Comparison of ENCODE assay signal across 19 cellular contexts in the genomic region with DNA sequence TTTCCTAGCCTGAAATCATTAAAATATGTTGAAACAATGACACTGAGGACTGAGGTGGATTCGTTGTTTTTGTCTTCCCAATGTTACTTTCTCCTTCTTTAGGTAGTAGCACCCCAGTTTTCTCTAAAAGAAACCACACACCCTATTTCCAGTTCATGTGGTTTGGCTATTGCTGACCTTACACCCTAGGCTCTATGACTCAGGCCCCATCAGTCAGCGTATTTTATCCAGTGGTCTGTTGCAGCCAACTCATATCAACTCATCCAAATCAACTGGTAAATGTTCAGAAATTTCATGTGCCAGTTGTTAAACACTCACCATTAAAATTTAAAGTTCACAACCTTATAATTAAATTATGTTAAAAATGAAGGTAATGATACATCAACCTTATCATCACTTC. TPM values are rescaled to one million over a fixed set of nuclear protein-coding genes. Genes with fewer than 3 reads are reported as not detected.
DNase-seq lines count a peak whose midpoint lies in the region; ATAC-seq, FAIRE-seq and TF ChIP-seq lines count a peak whose summit lies in the region.
"Had no signal": no experiment of that assay in that cellular context is flagged by ENCODE, and none has a peak within 500 bp of the region (broad histone marks: within the 10 kb centered on the region; RNA-seq: fewer than 3 reads in every experiment).

No MANE protein-coding gene starts in this region.

- peaks cover 28% of the 10 kb centered on the region for H3K4me1 ChIP-seq in GM23248 (ENCODE audit: insufficient read depth)
- H3K4me1 ChIP-seq: adrenal gland had no signal

- H3K27me3 Mint-ChIP-seq in mesothelial cell of epicardium (ENCODE audit: low read depth): no peaks in the 10 kb centered on the region

- no peak overlapping the region for H3K4me3 Mint-ChIP-seq in mesothelial cell of epicardium
- H3K4me3 Mint-ChIP-seq: nephron progenitor cell; stimulated activated naive B cell treated with anti-CD40 and anti-IgM and Interleukin-4, amounts not matched to agents 10 μg/mL and 1 μg/mL and 100 μg/mL, for 72 hours had no signal

- H3K4me3 ChIP-seq in GM23248: no peak overlapping the region
- no peak overlapping the region for H3K4me3 ChIP-seq in bronchial epithelial cell (ENCODE audit: low read depth, low read length)
- H3K4me3 ChIP-seq: adrenal gland had no signal

- H3K9me3 Mint-ChIP-seq in mesothelial cell of epicardium: no peaks in the 10 kb centered on the region
- H3K9me3 Mint-ChIP-seq: nephron progenitor cell; stimulated activated naive B cell treated with anti-CD40 and anti-IgM and Interleukin-4, amounts not matched to agents 10 μg/mL and 1 μg/mL and 100 μg/mL, for 72 hours had no signal

- no peak overlapping the region for H3K9ac ChIP-seq in GM23248

- H3K27ac ChIP-seq in GM23248: no peak overlapping the region
- H3K27ac ChIP-seq: adrenal gland, VCaP had no signal

- H3K9me3 ChIP-seq in GM23248 (ENCODE audit: low read depth): no peaks in the 10 kb centered on the region
- H3K9me3 ChIP-seq: adrenal gland had no signal

- no peak for FAIRE-seq in bronchial epithelial cell (lab: Jason Lieb, UNC)
- FAIRE-seq: HTR-8/SVneo had no signal

- H3K36me3 Mint-ChIP-seq in mesothelial cell of epicardium: peaks cover 5% of the 10 kb centered on the region
- H3K36me3 Mint-ChIP-seq: stimulated activated naive B cell treated with anti-CD40 and anti-IgM and Interleukin-4, amounts not matched to agents 10 μg/mL and 1 μg/mL and 100 μg/mL, for 72 hours had no signal

- H2AFZ ChIP-seq in GM23248: no peak overlapping the region

- in situ Hi-C loops in GM23248 (cut with MboI): no loop called here

- H3K27ac Mint-ChIP-seq in mesothelial cell of epicardium: peak overlapping the region; percentile 88
- H3K27ac Mint-ChIP-seq: nephron progenitor cell; stimulated activated naive B cell treated with anti-CD40 and anti-IgM and Interleukin-4, amounts not matched to agents 10 μg/mL and 1 μg/mL and 100 μg/mL, for 72 hours had no signal

- DNase-seq in GM23248 (peak; percentile 44), RKO (ENCODE audit: low spot score) (peak; percentile 18), bronchial epithelial cell (ENCODE audit: low read depth) (peak; percentile 38), mesothelial cell of epicardium (ENCODE audit: low spot score in 2 of 2, unreplicated experiment in 2 of 2) (no peak), left lobe of liver (ENCODE audit: low spot score) (no peak)
- DNase-seq: activated CD4-positive, alpha-beta T cell treated with anti-CD3 and anti-CD28 coated beads, Interleukin-2, amount 50 U/mL, for 48 hours; adrenal gland; caudate nucleus; Kasumi-1; left colon; NCI-H1105 treated with DMSO at 0.1 percent for 48 hours; NCI-H510A; nephron progenitor cell; stimulated activated naive B cell treated with anti-CD40 and anti-IgM and Interleukin-4, amounts not matched to agents 10 μg/mL and 1 μg/mL and 100 μg/mL, for 72 hours had no signal

- 49 to 50% methylated on average over 2 of the region's 2 CpGs for WGBS in GM23248 (ENCODE audit: low coverage in 1 of 2, low lambda C conversion rate in 2 of 2, missing lambda C conversion rate in 2 of 2), 2 experiments

- H3K79me2 ChIP-seq in GM23248 (ENCODE audit: insufficient read depth): no peaks in the 10 kb centered on the region

- peaks cover 16% of the 10 kb centered on the region for H3F3A ChIP-seq in GM23248 (ENCODE audit: insufficient read depth)

- no peaks in the 10 kb centered on the region for H4K20me1 ChIP-seq in GM23248 (ENCODE audit: insufficient read depth)

- H3K36me3 ChIP-seq in GM23248 (ENCODE audit: low read depth) (no peaks in the 10 kb centered on the region), bronchial epithelial cell (ENCODE audit: control insufficient read depth, insufficient read depth, low read length) (no peaks in the 10 kb centered on the region)
- H3K36me3 ChIP-seq: adrenal gland had no signal

- peaks cover 67% of the 10 kb centered on the region for H3K4me1 Mint-ChIP-seq in mesothelial cell of epicardium
- H3K4me1 Mint-ChIP-seq: stimulated activated naive B cell treated with anti-CD40 and anti-IgM and Interleukin-4, amounts not matched to agents 10 μg/mL and 1 μg/mL and 100 μg/mL, for 72 hours had no signal

- H3K4me2 ChIP-seq in GM23248 (ENCODE audit: unreplicated experiment): no peak overlapping the region

- no peaks in the 10 kb centered on the region for H3K9me2 ChIP-seq in GM23248 (ENCODE audit: insufficient read depth)

- peaks cover 32% of the 10 kb centered on the region for H3K27me3 ChIP-seq in GM23248 (replicated peaks; ENCODE audit: insufficient read depth)
- no peaks in the 10 kb centered on the region for H3K27me3 ChIP-seq in bronchial epithelial cell (ENCODE audit: control insufficient read depth, insufficient read depth, low read length)
- H3K27me3 ChIP-seq: adrenal gland had no signal

- ATAC-seq in HG03025 (IDR thresholded peaks at IDR 0.05; ENCODE audit: low FRiP score, unreplicated experiment) (no peak), GM19035 (IDR thresholded peaks at IDR 0.05; ENCODE audit: unreplicated experiment) (no peak), left lobe of liver (no peak), HG02678 (IDR thresholded peaks at IDR 0.05; ENCODE audit: unreplicated experiment) (no peak)
- ATAC-seq: left colon; stimulated activated naive B cell treated with anti-CD40 and anti-IgM and Interleukin-4, amounts not matched to agents 10 μg/mL and 1 μg/mL and 100 μg/mL, for 72 hours had no signal

- TF ChIP-seq CTCF in bronchial epithelial cell (IDR thresholded peaks at IDR 0.05; ENCODE audit: insufficient read depth, low read length, severe bottlenecking) (no peak), mesothelial cell of epicardium (IDR thresholded peaks at IDR 0.05; ENCODE audit: unreplicated experiment) (no peak)

RNA-seq across cellular contexts. Expression of a gene that starts 44.6 kb away (rescaled TPM):
- total RNA-seq in GM23248 (2014; rRNA removed; shearing (Covaris generic)): 3.4 and 5.3 TPM in 2 replicates
- polyA plus RNA-seq in GM23248 (2016; fragmentation: Nextera tagmentation; extraction: Ambion mirVana): 5.8 and 6.0 TPM in 2 replicates
- total RNA-seq in bronchial epithelial cell (11.6 and 11.9 TPM in 2 replicates), mesothelial cell of epicardium (213 to 237 TPM (median 230 TPM) in 3 replicates), left lobe of liver (38.4 TPM)

Comparison
In these comparisons a context has a peak if more than half of its experiments do, and no peak if none do; other contexts are left out.
1. DNase-seq: peak in GM23248 (single experiment), RKO (single experiment) and bronchial epithelial cell (single experiment); none in mesothelial cell of epicardium (0 of 2) and left lobe of liver (single experiment).